In the genomic region with DNA sequence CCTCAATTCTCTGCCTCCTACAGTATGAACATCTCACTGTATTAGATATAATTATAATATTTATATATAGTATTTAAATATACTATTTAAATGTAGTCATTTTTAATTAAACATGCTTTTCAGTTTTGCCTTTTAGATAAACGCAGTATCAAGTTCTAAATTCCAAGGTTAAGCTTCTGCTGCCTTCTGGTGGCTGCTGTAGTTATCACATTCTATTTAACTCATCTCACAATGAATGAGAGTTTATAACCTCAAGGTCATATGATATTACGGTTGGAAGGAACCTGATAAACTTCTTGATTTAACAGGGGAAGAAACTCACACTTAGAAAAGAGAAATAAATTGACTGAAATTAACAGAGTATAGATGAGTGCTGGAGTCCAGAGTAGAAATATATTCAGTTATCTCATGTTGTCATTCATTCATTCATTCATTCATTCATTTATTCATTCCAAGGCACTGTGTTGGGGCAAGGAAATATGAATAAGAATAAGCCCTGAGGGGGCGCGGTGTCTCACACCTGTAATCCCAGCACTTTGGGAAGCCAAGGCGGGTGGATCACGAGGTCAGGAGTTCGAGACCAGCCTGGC, we compare ENCODE assay signal across 8 cellular contexts. TPM values are rescaled to one million over a fixed set of nuclear protein-coding genes. Genes with fewer than 3 reads are reported as not detected.
DNase-seq lines count a peak whose midpoint lies in the region; ATAC-seq and TF ChIP-seq lines count a peak whose summit lies in the region.

No MANE protein-coding gene starts in this region.

- H3K27me3 Mint-ChIP-seq in T-helper 17 cell = peaks cover 22% of the 10 kb centered on the region

- H3K36me3 Mint-ChIP-seq in T-helper 17 cell (ENCODE audit: low read depth) = no peaks in the 10 kb centered on the region

- peak overlapping the region; percentile 10 for H3K27ac Mint-ChIP-seq in T-helper 17 cell

- H3K9me2 ChIP-seq in neural cell (ENCODE audit: insufficient read depth, low read length) = no peaks in the 10 kb centered on the region

- H3K4me2 ChIP-seq in neural cell (ENCODE audit: low read length) = no peak overlapping the region

- H3K9ac ChIP-seq in neural cell (ENCODE audit: low read length) = no peak overlapping the region

- H3K4me3 ChIP-seq in AG04449 (ENCODE audit: low read depth, low read length) = no peak overlapping the region
- H3K4me3 ChIP-seq in neural cell (ENCODE audit: low read length) = no peak overlapping the region

- DNase-seq in AG04449 (ENCODE audit: low read depth, low spot score) (no peak), GF-D8 (lab: John Stamatoyannopoulos, UW) (peak; percentile 16), NAMALWA (ENCODE audit: low spot score) (peak; percentile 86), T-helper 17 cell (peak in 1 of 3 donors; percentile 28), erythroblast (lab: John Stamatoyannopoulos, UW) (peak; percentile 28 to 48)

- CTCF ChIA-PET in AG04449 (lab: Yijun Ruan, JAX) = interaction anchor here (0.6 to 5.6 kb wide), 6 partner anchors 35 to 480 kb away, joined by 3 to 49 read pairs (median 6); no protein-coding TSS in a partner anchor

- H3K27me3 ChIP-seq in neural cell (ENCODE audit: insufficient read depth, low read depth, low read length) = no peaks in the 10 kb centered on the region

- H3K36me3 ChIP-seq in neural cell (ENCODE audit: insufficient read depth, low read length) = no peaks in the 10 kb centered on the region

- H3K4me3 Mint-ChIP-seq in T-helper 17 cell = no peak overlapping the region

- POLR2A ChIA-PET in AG04449 (lab: Yijun Ruan, JAX) = no interaction called here

- TF ChIP-seq POLR2A in erythroblast (IDR thresholded peaks at IDR 0.05; ENCODE audit: low read length) = no peak

- TF ChIP-seq RAD21 in neural cell (conservative IDR thresholded peaks at IDR 0.05) = peak; percentile 74

- no peaks in the 10 kb centered on the region for H4K20me1 ChIP-seq in neural cell (ENCODE audit: insufficient read depth)

- no peaks in the 10 kb centered on the region for H3K79me2 ChIP-seq in neural cell (replicated peaks; ENCODE audit: insufficient read depth, low read length)

- H3F3A ChIP-seq in neural cell (ENCODE audit: insufficient read depth, low read length, poor library complexity, severe bottlenecking) = no peaks in the 10 kb centered on the region

- peak; percentile 15 for TF ChIP-seq CTCF in AG04449 (IDR thresholded peaks at IDR 0.05; ENCODE audit: insufficient read depth, low read length, missing control alignments)
- peak; percentile 61 for TF ChIP-seq CTCF in neural cell (IDR thresholded peaks at IDR 0.05; ENCODE audit: poor library complexity, severe bottlenecking)

- ATAC-seq in T-helper 17 cell (peak; percentile 83), HG03139 (IDR thresholded peaks at IDR 0.05; ENCODE audit: unreplicated experiment) (no peak), HG03095 (IDR thresholded peaks at IDR 0.05; ENCODE audit: unreplicated experiment) (no peak)

- H3K9me3 ChIP-seq in T-helper 17 cell (ENCODE audit: control insufficient read depth, low read length, poor library complexity, severe bottlenecking) (no peaks in the 10 kb centered on the region), neural cell (ENCODE audit: low read length) (no peaks in the 10 kb centered on the region)

- H3K4me1 Mint-ChIP-seq in T-helper 17 cell = peaks cover 10% of the 10 kb centered on the region

- TF ChIP-seq EP300 in neural cell (conservative IDR thresholded peaks at IDR 0.05; ENCODE audit: poor library complexity, severe bottlenecking) = no peak

- no peak overlapping the region for H3K27ac ChIP-seq in neural cell (ENCODE audit: low read length)

- no peak overlapping the region for H2AFZ ChIP-seq in neural cell (ENCODE audit: low read depth, low read length)

TF ChIP-seq in neural cell, 6 proteins besides CTCF, POLR2A, EP300 and RAD21:
- TF ChIP-seq REST (IDR thresholded peaks at IDR 0.05; ENCODE audit: borderline replicate concordance) = no peak
- TF ChIP-seq SMC3 (conservative IDR thresholded peaks at IDR 0.05; ENCODE audit: poor library complexity) = peak; percentile 71
- no peak for TF ChIP-seq EZH2 (IDR thresholded peaks at IDR 0.05; ENCODE audit: borderline replicate concordance, insufficient read depth, low read length, poor library complexity, severe bottlenecking)
- no peak for TF ChIP-seq TAF1 (IDR thresholded peaks at IDR 0.05; ENCODE audit: low read depth)

RNA-seq across cellular contexts. Expression of gene GUCY2C, which starts 31.9 kb away (rescaled TPM):
- not detected for total RNA-seq in T-helper 17 cell
- polyA plus RNA-seq in neural cell = 0.06 TPM in 1 of 2 replicates, not detected in the other
- polyA minus RNA-seq in neural cell = not detected in 2 replicates
